ENCODE assay signal across 21 cellular contexts in the genomic region with DNA sequence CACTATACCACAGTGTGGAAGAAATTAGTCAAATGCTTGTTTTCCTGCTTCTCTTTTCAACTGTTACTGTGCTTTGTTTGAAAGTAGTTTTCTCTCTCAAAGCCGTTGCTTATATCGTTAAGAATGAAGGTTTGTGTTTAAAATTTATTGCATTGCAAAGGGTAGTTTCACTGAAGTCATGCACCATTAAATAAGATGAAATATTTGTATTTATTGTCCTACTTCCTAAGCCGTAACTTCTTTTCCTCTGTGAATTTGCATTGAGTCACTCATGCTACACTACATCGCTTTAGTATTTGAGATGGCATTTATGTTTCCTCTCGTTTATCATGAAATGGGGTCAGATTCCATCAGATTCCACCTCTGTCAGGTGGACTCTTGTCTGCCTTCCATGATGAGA.
DNase-seq lines count a peak whose midpoint lies in the region; ATAC-seq and TF ChIP-seq lines count a peak whose summit lies in the region.
"Had no signal": no experiment of that assay in that cellular context is flagged by ENCODE, and none has a peak within 500 bp of the region (broad histone marks: within the 10 kb centered on the region; RNA-seq: fewer than 3 reads in every experiment).

No MANE protein-coding gene starts in this region.

- POLR2A ChIA-PET in HEK293 (lab: Yijun Ruan, JAX) (no interaction called here), PC-3 (lab: Charles Lee; ENCODE audit: unreplicated experiment) (no interaction called here)

- peaks cover 52% of the 10 kb centered on the region for H3K36me3 Mint-ChIP-seq in nephron progenitor cell (ENCODE audit: low read depth)
- no peaks in the 10 kb centered on the region for H3K36me3 Mint-ChIP-seq in effector memory CD8-positive, alpha-beta T cell (ENCODE audit: insufficient read depth)
- H3K36me3 Mint-ChIP-seq: CD4-positive, CD25-positive, alpha-beta regulatory T cell; CD8-positive, alpha-beta T cell had no signal

- H3K4me1 Mint-ChIP-seq in nephron progenitor cell, result peaks cover 22% of the 10 kb centered on the region
- H3K4me1 Mint-ChIP-seq in effector memory CD8-positive, alpha-beta T cell (ENCODE audit: low read depth in 2 of 2), result no peaks in the 10 kb centered on the region
- H3K4me1 Mint-ChIP-seq: B cell; CD4-positive, CD25-positive, alpha-beta regulatory T cell had no signal

- H3K9me3 ChIP-seq in HEK293 (ENCODE audit: control insufficient read depth, insufficient read depth, low read depth, low read length) (no peaks in the 10 kb centered on the region), PC-3 (ENCODE audit: low read length) (no peaks in the 10 kb centered on the region), Peyer's patch (no peaks in the 10 kb centered on the region)
- H3K9me3 ChIP-seq: Caco-2, HAP-1 had no signal

- H4K20me1 ChIP-seq in PC-3 (ENCODE audit: low read length), result no peaks in the 10 kb centered on the region
- H4K20me1 ChIP-seq: BLaER1 had no signal

- CTCF ChIA-PET in HEK293 (lab: Yijun Ruan, JAX), result no interaction called here
- CTCF ChIA-PET in PC-3 (lab: Charles Lee), result no interaction called here

- no peak overlapping the region for H3K4me2 ChIP-seq in PC-3 (ENCODE audit: low read length)
- H3K4me2 ChIP-seq: BLaER1 had no signal

- BruUV-seq in PC-3 (replicated peaks; lab: Mats Ljungman, UMichigan), result no TSS peak

- no peak overlapping the region for H3K27ac ChIP-seq in HEK293 (ENCODE audit: extremely low read depth, low read depth, low read length)
- peak overlapping the region; percentile 42 for H3K27ac ChIP-seq in PC-3 (ENCODE audit: low read length)
- no peak overlapping the region for H3K27ac ChIP-seq in Peyer's patch
- H3K27ac ChIP-seq: BLaER1, C4-2B had no signal

- H3K27me3 Mint-ChIP-seq in nephron progenitor cell (ENCODE audit: low read depth, poor library complexity), result peaks cover 4% of the 10 kb centered on the region
- H3K27me3 Mint-ChIP-seq in effector memory CD8-positive, alpha-beta T cell, result peaks cover 48 to 88% of the 10 kb centered on the region in 2 donors

- H3K4me1 ChIP-seq in HEK293 (ENCODE audit: control insufficient read depth, insufficient read depth, low read length) (no peaks in the 10 kb centered on the region), PC-3 (ENCODE audit: insufficient read depth, low read length) (peaks cover 5% of the 10 kb centered on the region; the same call in 1 of the 2 replicates), Peyer's patch (no peaks in the 10 kb centered on the region)
- H3K4me1 ChIP-seq: Caco-2, HAP-1 had no signal

- peak; percentile 37 for DNase-seq in PC-3
- DNase-seq in kidney glomerular epithelial cell (lab: John Stamatoyannopoulos, UW), result peak; percentile 27
- DNase-seq in nephron progenitor cell, result no peak
- DNase-seq in Peyer's patch, result no peak
- no peak for DNase-seq in activated CD4-positive, CD25-positive, alpha-beta regulatory T cell (lab: John Stamatoyannopoulos, UW)
- DNase-seq in effector memory CD8-positive, alpha-beta T cell, result no peak
- DNase-seq: Caco-2; CD4-positive, CD25-positive, alpha-beta regulatory T cell; CD8-positive, alpha-beta T cell; DMS 273 treated with DMSO at 0.1 percent for 48 hours; DMS79; EL; GDM1; GOT3 had no signal

- ATAC-seq in PC-3, result peak; percentile 92
- ATAC-seq in activated CD4-positive, CD25-positive, alpha-beta regulatory T cell treated with anti-CD3 and anti-CD28 coated beads, Interleukin-2, amount 50 U/mL, for 24 hours, result no peak
- ATAC-seq in effector memory CD8-positive, alpha-beta T cell (replicated peaks), result no peak
- ATAC-seq: CD8-positive, alpha-beta T cell; GM12878 had no signal

- intact Hi-C loops in PC-3 (cut with micrococcal nuclease), result no loop called here

- H3K36me3 ChIP-seq in HEK293 (ENCODE audit: control insufficient read depth in 2 of 2, insufficient read depth in 1 of 2, low read length in 2 of 2) (peaks cover 0 to 45% of the 10 kb centered on the region in 2 experiments; a peak in 1 of 3 replicates), PC-3 (ENCODE audit: low read depth, low read length) (peaks cover 7% of the 10 kb centered on the region), Peyer's patch (peaks cover 0 to 23% (median 0%) of the 10 kb centered on the region in 3 donors)
- H3K36me3 ChIP-seq: BLaER1 had no signal

- H3K27me3 ChIP-seq in PC-3 (ENCODE audit: low read length), result no peaks in the 10 kb centered on the region
- no peaks in the 10 kb centered on the region for H3K27me3 ChIP-seq in Peyer's patch
- H3K27me3 ChIP-seq: BLaER1 had no signal

- no peaks in the 10 kb centered on the region for H3K79me2 ChIP-seq in PC-3 (ENCODE audit: low read length)

- H3K27ac Mint-ChIP-seq in nephron progenitor cell, result peak overlapping the region; percentile 67
- no peak overlapping the region for H3K27ac Mint-ChIP-seq in effector memory CD8-positive, alpha-beta T cell
- H3K27ac Mint-ChIP-seq: B cell; CD4-positive, CD25-positive, alpha-beta regulatory T cell; CD8-positive, alpha-beta T cell had no signal

- H3K4me3 Mint-ChIP-seq in nephron progenitor cell, result no peak overlapping the region
- H3K4me3 Mint-ChIP-seq in effector memory CD8-positive, alpha-beta T cell, result no peak overlapping the region
- H3K4me3 Mint-ChIP-seq: B cell; CD4-positive, CD25-positive, alpha-beta regulatory T cell; CD8-positive, alpha-beta T cell had no signal

- no peak overlapping the region for H2AFZ ChIP-seq in PC-3 (ENCODE audit: low read length)

- H3K9ac ChIP-seq in PC-3 (ENCODE audit: low read length), result no peak overlapping the region
- H3K9ac ChIP-seq: BLaER1 had no signal

- H3K4me3 ChIP-seq in HEK293 (ENCODE audit: low read depth, low read length) (no peak overlapping the region), PC-3 (ENCODE audit: low read length) (no peak overlapping the region), Peyer's patch (no peak overlapping the region)
- H3K4me3 ChIP-seq: BLaER1, GM12878, HAP-1 had no signal

- TF ChIP-seq CTCF in HEK293 (tag by site-specific recombination; IDR thresholded peaks at IDR 0.05), result no peak
- no peak for TF ChIP-seq CTCF in PC-3 (conservative IDR thresholded peaks at IDR 0.05; ENCODE audit: low read depth, low read length)
- no peak for TF ChIP-seq CTCF in nephron progenitor cell (IDR thresholded peaks at IDR 0.05)
- TF ChIP-seq CTCF in Peyer's patch (IDR thresholded peaks at IDR 0.05), result no peak

- H3K9me3 Mint-ChIP-seq in nephron progenitor cell, result no peaks in the 10 kb centered on the region
- H3K9me3 Mint-ChIP-seq in effector memory CD8-positive, alpha-beta T cell, result no peaks in the 10 kb centered on the region

- TF ChIP-seq POLR2A in Peyer's patch (IDR thresholded peaks at IDR 0.05), result no peak

- H3K9me2 ChIP-seq in PC-3 (replicated peaks; ENCODE audit: low read length), result no peaks in the 10 kb centered on the region

- H3F3A ChIP-seq in PC-3 (ENCODE audit: low read length, unreplicated experiment), result no peaks in the 10 kb centered on the region

TF ChIP-seq in HEK293, 187 proteins besides CTCF, POLR2A, EP300 and RAD21:
- peak; percentile 46; the same call in 1 of the 2 replicates for TF ChIP-seq PRDM6 (tag by site-specific recombination; IDR thresholded peaks at IDR 0.05)
- TF ChIP-seq ZNF335 (tag by site-specific recombination; conservative IDR thresholded peaks at IDR 0.05), result no peak

Comparison
In these comparisons a context has a peak if more than half of its experiments do, and no peak if none do; other contexts are left out.
1. DNase-seq: peak in PC-3 (single experiment) and kidney glomerular epithelial cell (single experiment); none in nephron progenitor cell (single experiment), Peyer's patch (0 of 3), activated CD4-positive, CD25-positive, alpha-beta regulatory T cell (0 of 4) and effector memory CD8-positive, alpha-beta T cell (0 of 3).